ENCODE assay signal across 1 cellular context in the genomic region with DNA sequence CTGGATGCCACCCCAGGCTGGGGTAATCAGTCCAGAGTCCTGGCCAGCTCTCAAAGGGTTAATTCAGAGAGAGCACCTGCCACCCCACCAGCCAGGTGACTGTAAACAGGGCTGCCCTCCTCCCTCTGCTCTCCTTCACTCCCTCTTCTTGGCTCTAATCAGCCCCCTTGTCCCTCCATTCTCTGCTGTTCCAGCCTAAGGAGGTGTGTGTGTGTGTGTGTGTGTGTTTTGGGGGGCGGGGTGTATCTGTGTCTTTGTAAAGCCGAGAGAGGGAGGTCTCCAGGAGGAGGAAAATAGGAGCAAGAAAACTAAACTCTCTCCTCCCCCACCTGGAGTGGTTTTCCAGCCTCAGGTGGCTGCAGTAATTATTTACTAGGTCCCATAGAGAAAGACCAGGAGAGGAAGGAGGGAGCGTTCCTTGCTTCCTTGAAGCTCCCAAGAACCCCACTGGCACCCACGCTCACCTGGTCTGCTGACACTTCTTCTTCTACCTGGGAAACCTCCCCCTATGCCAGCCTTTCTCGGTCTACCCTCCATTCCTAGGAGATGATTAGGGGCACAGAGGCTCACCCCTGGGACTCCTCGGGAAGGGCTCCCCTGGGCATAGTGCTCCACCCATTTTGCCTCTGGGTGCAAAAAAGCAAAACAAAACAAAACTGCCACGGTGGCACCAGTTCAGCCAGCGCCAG.
TF ChIP-seq lines count a peak whose summit lies in the region.

No MANE protein-coding gene starts in this region.

TF ChIP-seq in H1, 55 proteins besides CTCF, POLR2A, EP300 and RAD21:
- TF ChIP-seq SAP30 (IDR thresholded peaks at IDR 0.05; ENCODE audit: insufficient read depth, insufficient replicate concordance, low read length): no peak
- TF ChIP-seq CBX8 (IDR thresholded peaks at IDR 0.05; ENCODE audit: borderline replicate concordance, low read depth, low read length): no peak
- TF ChIP-seq SIN3A (conservative IDR thresholded peaks at IDR 0.05 in 1 of 2, IDR thresholded peaks at IDR 0.05 in 1 of 2; ENCODE audit: low read depth in 1 of 2, low read length in 2 of 2): 0 out of 4 replicates have a peak, but pooled peaks of 1 of the 2 experiments have one; percentile 52
TF ChIP-seq in H1: peak in this region for 1.
